In genomic region chr1:182257369-182258063, GRCh38 we compare ENCODE assay signal across 24 cellular contexts.
DNase-seq lines count a peak whose midpoint lies in the region; ATAC-seq and TF ChIP-seq lines count a peak whose summit lies in the region.
"Had no signal": no experiment of that assay in that cellular context is flagged by ENCODE, and none has a peak within 500 bp of the region (broad histone marks: within the 10 kb centered on the region; RNA-seq: fewer than 3 reads in every experiment).

No MANE protein-coding gene starts in this region.

- H3K4me3 Mint-ChIP-seq in neural progenitor cell, result no peak overlapping the region
- H3K4me3 Mint-ChIP-seq in HFFc6, result no peak overlapping the region
- H3K4me3 Mint-ChIP-seq: activated naive CD4-positive, alpha-beta T cell treated with anti-CD3 and anti-CD28 coated beads, Interleukin-2, amount 50 U/mL, for 24 hours; CD8-positive, alpha-beta T cell; immature natural killer cell; stimulated activated naive B cell treated with anti-CD40 and anti-IgM and Interleukin-4, amounts not matched to agents 10 μg/mL and 1 μg/mL and 100 μg/mL, for 72 hours had no signal

- no peaks in the 10 kb centered on the region for H3K9me3 ChIP-seq in Loucy (ENCODE audit: insufficient read depth, low read depth, low read length)
- H3K9me3 ChIP-seq in neural progenitor cell (ENCODE audit: low read depth), result no peaks in the 10 kb centered on the region
- H3K9me3 ChIP-seq in left lung, result no peaks in the 10 kb centered on the region
- H3K9me3 ChIP-seq: HAP-1, mucosa of descending colon had no signal

- H4K20me1 ChIP-seq in Loucy (ENCODE audit: insufficient read depth, low read length, poor library complexity, severe bottlenecking), result no peaks in the 10 kb centered on the region
- H4K20me1 ChIP-seq in neural progenitor cell (ENCODE audit: low read depth), result no peaks in the 10 kb centered on the region

- H3K36me3 Mint-ChIP-seq in neural progenitor cell (no peaks in the 10 kb centered on the region), HFFc6 (ENCODE audit: low read depth) (no peaks in the 10 kb centered on the region)
- H3K36me3 Mint-ChIP-seq: activated naive CD4-positive, alpha-beta T cell treated with anti-CD3 and anti-CD28 coated beads, Interleukin-2, amount 50 U/mL, for 24 hours; CD8-positive, alpha-beta T cell; immature natural killer cell; stimulated activated naive B cell treated with anti-CD40 and anti-IgM and Interleukin-4, amounts not matched to agents 10 μg/mL and 1 μg/mL and 100 μg/mL, for 72 hours had no signal

- no peak overlapping the region for H3K27ac Mint-ChIP-seq in neural progenitor cell
- no peak overlapping the region for H3K27ac Mint-ChIP-seq in HFFc6
- H3K27ac Mint-ChIP-seq: stimulated activated naive B cell treated with anti-CD40 and anti-IgM and Interleukin-4, amounts not matched to agents 10 μg/mL and 1 μg/mL and 100 μg/mL, for 72 hours had no signal

- intact Hi-C loops in left lung (cut with DNase I), result no loop called here

- H3K79me2 ChIP-seq in Loucy (ENCODE audit: insufficient read depth, low read length), result no peaks in the 10 kb centered on the region
- no peaks in the 10 kb centered on the region for H3K79me2 ChIP-seq in neural progenitor cell (ENCODE audit: low read depth)

- H3K27me3 ChIP-seq in Loucy (ENCODE audit: insufficient read depth, low read length, poor library complexity, severe bottlenecking) (no peaks in the 10 kb centered on the region), neural progenitor cell (no peaks in the 10 kb centered on the region), left lung (no peaks in the 10 kb centered on the region)

- H3K27me3 Mint-ChIP-seq in neural progenitor cell (ENCODE audit: insufficient read depth, low read depth), result peaks cover 4% of the 10 kb centered on the region
- H3K27me3 Mint-ChIP-seq in HFFc6 (ENCODE audit: insufficient read depth), result peaks cover 6% of the 10 kb centered on the region
- H3K27me3 Mint-ChIP-seq: activated naive CD4-positive, alpha-beta T cell treated with anti-CD3 and anti-CD28 coated beads, Interleukin-2, amount 50 U/mL, for 24 hours had no signal

- H3K4me1 Mint-ChIP-seq in neural progenitor cell (peaks cover 5% of the 10 kb centered on the region), HFFc6 (ENCODE audit: low read depth) (peaks cover 11% of the 10 kb centered on the region)

- H2AFZ ChIP-seq in Loucy (ENCODE audit: low read length), result no peak overlapping the region
- peak overlapping the region; percentile 44 for H2AFZ ChIP-seq in neural progenitor cell (replicated peaks)

- peaks cover 15% of the 10 kb centered on the region for H3F3A ChIP-seq in Loucy (ENCODE audit: low read depth)
- no peaks in the 10 kb centered on the region for H3F3A ChIP-seq in neural progenitor cell (ENCODE audit: low read depth)

- TF ChIP-seq CTCF in Loucy (conservative IDR thresholded peaks at IDR 0.05; ENCODE audit: low read length) (no peak), neural progenitor cell (IDR thresholded peaks at IDR 0.05) (no peak), left lung (IDR thresholded peaks at IDR 0.05) (no peak), HFFc6 (IDR thresholded peaks at IDR 0.05) (no peak)

- DNase-seq in CMK (ENCODE audit: low read depth) (peak; percentile 20), astrocyte of the hippocampus (ENCODE audit: low read depth, low spot score) (peak; percentile 7), neural progenitor cell (ENCODE audit: low spot score) (no peak), left lung (no peak), HFFc6 (no peak), islet precursor cell (no peak)
- DNase-seq: activated T-cell treated with anti-CD3 and anti-CD28 coated beads, Interleukin-2, amount 50 U/mL, for 48 hours; aorta; CD8-positive, alpha-beta T cell; central memory CD4-positive, alpha-beta T cell; DMS53; GF-D8; head of caudate nucleus; immature natural killer cell; mucosa of descending colon; NCI-H146; NCI-H524; stimulated activated naive B cell treated with anti-CD40 and anti-IgM and Interleukin-4, amounts not matched to agents 10 μg/mL and 1 μg/mL and 100 μg/mL, for 72 hours had no signal

- H3K36me3 ChIP-seq in Loucy (ENCODE audit: insufficient read depth, low read length), result no peaks in the 10 kb centered on the region
- no peaks in the 10 kb centered on the region for H3K36me3 ChIP-seq in neural progenitor cell
- H3K36me3 ChIP-seq in left lung, result no peaks in the 10 kb centered on the region
- H3K36me3 ChIP-seq: HAP-1 had no signal

- H3K4me2 ChIP-seq in Loucy (ENCODE audit: low read depth, low read length, poor library complexity, severe bottlenecking), result peak overlapping the region; percentile 43
- no peak overlapping the region for H3K4me2 ChIP-seq in neural progenitor cell
- H3K4me2 ChIP-seq: smooth muscle cell had no signal

- H3K9ac ChIP-seq in Loucy (ENCODE audit: low read depth, low read length, poor library complexity, severe bottlenecking) (peak overlapping the region; percentile 70), neural progenitor cell (no peak overlapping the region)

- ATAC-seq in HG02852 (IDR thresholded peaks at IDR 0.05; ENCODE audit: unreplicated experiment) (no peak), left lung (no peak)
- ATAC-seq: CD8-positive, alpha-beta T cell; mucosa of descending colon; stimulated activated naive B cell treated with anti-CD40 and anti-IgM and Interleukin-4, amounts not matched to agents 10 μg/mL and 1 μg/mL and 100 μg/mL, for 72 hours had no signal

- H3K9me3 Mint-ChIP-seq in neural progenitor cell (no peaks in the 10 kb centered on the region), HFFc6 (no peaks in the 10 kb centered on the region)
- H3K9me3 Mint-ChIP-seq: activated naive CD4-positive, alpha-beta T cell treated with anti-CD3 and anti-CD28 coated beads, Interleukin-2, amount 50 U/mL, for 24 hours; CD8-positive, alpha-beta T cell; immature natural killer cell had no signal

- no peak overlapping the region for H3K27ac ChIP-seq in neural progenitor cell
- no peak overlapping the region for H3K27ac ChIP-seq in left lung
- H3K27ac ChIP-seq: SK-N-MC had no signal

- H3K4me3 ChIP-seq in Loucy (ENCODE audit: low read length, poor library complexity, severe bottlenecking) (no peak overlapping the region), neural progenitor cell (no peak overlapping the region), left lung (no peak overlapping the region)
- H3K4me3 ChIP-seq: HAP-1, mucosa of descending colon, SK-N-MC, smooth muscle cell had no signal

- no peaks in the 10 kb centered on the region for H3K9me2 ChIP-seq in Loucy (replicated peaks; ENCODE audit: low read depth, low read length)

- H3K4me1 ChIP-seq in Loucy (ENCODE audit: insufficient read depth, low read length, poor library complexity, severe bottlenecking) (peaks cover 68% of the 10 kb centered on the region), neural progenitor cell (no peaks in the 10 kb centered on the region), left lung (peaks cover 7 to 22% of the 10 kb centered on the region in 2 donors)
- H3K4me1 ChIP-seq: HAP-1 had no signal

Comparison
In these comparisons a context has a peak if more than half of its experiments do, and no peak if none do; other contexts are left out.
1. DNase-seq: peak in CMK (single experiment) and astrocyte of the hippocampus (single experiment); none in neural progenitor cell (single experiment), left lung (0 of 2), HFFc6 (single experiment) and islet precursor cell (single experiment).